8 cellular contexts compared by ENCODE assay signal in genomic region chr2:173048901-173049661, GRCh38. TPM values are rescaled to one million over a fixed set of nuclear protein-coding genes. Genes with fewer than 3 reads are reported as not detected.
A peak's percentile ranks its signal among the peaks of the same experiment; 100 is the strongest.
DNase-seq lines count a peak whose midpoint lies in the region; ATAC-seq and TF ChIP-seq lines count a peak whose summit lies in the region.

No MANE protein-coding gene starts in this region.

- peaks cover 20% of the 10 kb centered on the region for H3K4me1 ChIP-seq in foreskin keratinocyte

- peak; percentile 82 for ATAC-seq in GM21447 (IDR thresholded peaks at IDR 0.05; ENCODE audit: unreplicated experiment)
- ATAC-seq in foreskin keratinocyte = peak; percentile 94

- TF ChIP-seq CTCF in foreskin keratinocyte (conservative IDR thresholded peaks at IDR 0.05) = no peak

- DNase-seq in Daoy (ENCODE audit: low read depth) = peak; percentile 92
- peak; percentile 66 for DNase-seq in HS-27A (ENCODE audit: low read depth)
- DNase-seq in T1000 (lab: John Stamatoyannopoulos, UW) = peak; percentile 54
- peak; percentile 98 to 99 for DNase-seq in foreskin keratinocyte
- peak; percentile 85 for DNase-seq in smooth muscle cell of the brain vasculature (ENCODE audit: low read depth, low spot score)
- DNase-seq in hippocampal formation (lab: John Stamatoyannopoulos, UW) = no peak
- DNase-seq in activated gamma-delta T cell (lab: John Stamatoyannopoulos, UW) = no peak

- H3K27me3 ChIP-seq in foreskin keratinocyte = no peaks in the 10 kb centered on the region

- H3K27ac ChIP-seq in foreskin keratinocyte = peak overlapping the region; percentile 100

RNA-seq across cellular contexts. Expression of gene MAP3K20, which starts 26.6 kb away (rescaled TPM):
- total RNA-seq in Daoy (2014; rRNA removed; shearing (Covaris generic)) = 27.4 and 27.7 TPM in 2 replicates
- total RNA-seq in foreskin keratinocyte = 46.8 and 52.3 TPM in 2 replicates
- 12.0 and 15.2 TPM in 2 replicates for polyA plus RNA-seq in foreskin keratinocyte

Comparison
In these comparisons a context has a peak if more than half of its experiments do, and no peak if none do; other contexts are left out.
1. DNase-seq: peak in Daoy (single experiment), HS-27A (single experiment), T1000 (single experiment), foreskin keratinocyte (2 of 2) and smooth muscle cell of the brain vasculature (single experiment); none in hippocampal formation (0 of 2) and activated gamma-delta T cell (single experiment).